ENCODE assay signal across 13 cellular contexts in genomic region chr17:76502326-76503211, GRCh38. TPM values are rescaled to one million over a fixed set of nuclear protein-coding genes. Genes with fewer than 3 reads are reported as not detected.
A peak's percentile ranks its signal among the peaks of the same experiment; 100 is the strongest.
DNase-seq lines count a peak whose midpoint lies in the region; ATAC-seq and TF ChIP-seq lines count a peak whose summit lies in the region.
"Had no signal": no experiment of that assay in that cellular context is flagged by ENCODE, and none has a peak within 500 bp of the region (broad histone marks: within the 10 kb centered on the region; RNA-seq: fewer than 3 reads in every experiment).

No MANE protein-coding gene starts in this region.

- peaks cover 37% of the 10 kb centered on the region for H3K79me2 ChIP-seq in mammary epithelial cell (ENCODE audit: insufficient read depth, low read length)

- ATAC-seq in mucosa of descending colon = no peak

- POLR2A ChIA-PET in MCF 10A (lab: Yijun Ruan, JAX) = interaction anchor here (0.5 to 5.7 kb wide), 9 partner anchors 8 to 566 kb away, joined by 3 to 53 read pairs (median 5); partner anchors contain the start of genes AANAT, PRPSAP1, SPHK1 and UBE2O

- no peak overlapping the region for H3K4me2 ChIP-seq in mammary epithelial cell (ENCODE audit: insufficient read depth, low read depth, low read length)

- no peak overlapping the region for H3K4me3 ChIP-seq in mammary epithelial cell (replicated peaks in 1 of 3; ENCODE audit: insufficient read depth in 1 of 3, low read depth in 2 of 3, low read length in 3 of 3)
- no peak overlapping the region for H3K4me3 ChIP-seq in mucosa of descending colon

- CTCF ChIA-PET in mammary epithelial cell (lab: Charles Lee; ENCODE audit: low non-redundant PET) (interaction anchor here (0.5 to 0.6 kb wide), 4 partner anchors 56 to 909 kb away, joined by 3 to 9 read pairs (median 6); no protein-coding TSS in a partner anchor), MCF 10A (lab: Yijun Ruan, JAX) (interaction anchor here (0.6 to 11.5 kb wide), 8 partner anchors 9 to 179 kb away, joined by 3 to 134 read pairs (median 6); partner anchors contain the start of gene AANAT)

- peaks cover 1% of the 10 kb centered on the region for H3K27me3 Mint-ChIP-seq in MCF 10A (ENCODE audit: insufficient read depth, unreplicated experiment)
- H3K27me3 Mint-ChIP-seq in type B pancreatic cell = peaks cover 15% of the 10 kb centered on the region

- in situ Hi-C loops in mammary epithelial cell (cut with MboI; ENCODE audit: low sequenced_read_pairs in 2 of 2) = loop anchor here (10.0 kb wide), 2 partner anchors 98 to 198 kb away; partner anchors contain the start of gene QRICH2 (in 1 of the 2)

- H3K27me3 ChIP-seq in mammary epithelial cell (ENCODE audit: insufficient read depth, low read length) (no peaks in the 10 kb centered on the region), layer of hippocampus (ENCODE audit: control insufficient read depth, insufficient read depth, low read length) (peaks cover under 1% of the 10 kb centered on the region)

- H3K27ac Mint-ChIP-seq in MCF 10A (ENCODE audit: low read depth, unreplicated experiment) = no peak overlapping the region
- H3K27ac Mint-ChIP-seq in type B pancreatic cell = no peak overlapping the region

- BruUV-seq in mammary epithelial cell (replicated peaks; lab: Mats Ljungman, UMichigan) = no TSS peak
- BruUV-seq in MCF 10A (replicated peaks; lab: Mats Ljungman, UMichigan) = no TSS peak

- peak overlapping the region; percentile 89 for H2AFZ ChIP-seq in mammary epithelial cell (ENCODE audit: low read depth, low read length)

- peaks cover 5% of the 10 kb centered on the region for H3K36me3 Mint-ChIP-seq in MCF 10A (ENCODE audit: insufficient read depth, unreplicated experiment)
- H3K36me3 Mint-ChIP-seq in type B pancreatic cell = no peaks in the 10 kb centered on the region
- H3K36me3 Mint-ChIP-seq: activated naive CD8-positive, alpha-beta T cell treated with anti-CD3 and anti-CD28 coated beads, Interleukin-2, amount 10 ng/mL, durations not matched to agents 7 days and 5 days had no signal

- no peaks in the 10 kb centered on the region for H4K20me1 ChIP-seq in mammary epithelial cell (ENCODE audit: insufficient read depth, low read length)

- H3K36me3 ChIP-seq in mammary epithelial cell (ENCODE audit: insufficient read depth, low read length) (no peaks in the 10 kb centered on the region), mucosa of descending colon (ENCODE audit: low read depth) (no peaks in the 10 kb centered on the region)

- DNase-seq in mammary epithelial cell = no peak
- no peak for DNase-seq in MCF 10A (ENCODE audit: unreplicated experiment)
- DNase-seq in SKM-1 (lab: John Stamatoyannopoulos, UW; ENCODE audit: unreplicated experiment) = peak; percentile 14
- no peak for DNase-seq in type B pancreatic cell (ENCODE audit: extremely low spot score, unreplicated experiment)
- DNase-seq in NCI-H2107 treated with DMSO at 0.1 percent for 48 hours (lab: John Stamatoyannopoulos, UW; ENCODE audit: unreplicated experiment) = no peak
- no peak for DNase-seq in midbrain (lab: John Stamatoyannopoulos, UW)
- no peak for DNase-seq in mucosa of descending colon
- DNase-seq: activated naive CD8-positive, alpha-beta T cell treated with anti-CD3 and anti-CD28 coated beads, Interleukin-2, amount 10 ng/mL, durations not matched to agents 7 days and 5 days; hypothalamus; NCI-H1417 treated with DMSO at 0.1 percent for 48 hours had no signal

- no peaks in the 10 kb centered on the region for H3K9me3 Mint-ChIP-seq in MCF 10A (ENCODE audit: unreplicated experiment)
- no peaks in the 10 kb centered on the region for H3K9me3 Mint-ChIP-seq in type B pancreatic cell
- H3K9me3 Mint-ChIP-seq: activated naive CD8-positive, alpha-beta T cell treated with anti-CD3 and anti-CD28 coated beads, Interleukin-2, amount 10 ng/mL, durations not matched to agents 7 days and 5 days had no signal

- H3K4me3 Mint-ChIP-seq in MCF 10A (ENCODE audit: unreplicated experiment) (no peak overlapping the region), type B pancreatic cell (peak overlapping the region; percentile 45)

- dilution Hi-C loops in mammary epithelial cell (cut with HindIII; ENCODE audit: low sequenced_read_pairs) = loop anchor here (10.0 kb wide), 1 partner anchor 108 kb away; no protein-coding TSS in a partner anchor

- no peak overlapping the region for H3K9ac ChIP-seq in mammary epithelial cell (ENCODE audit: insufficient read depth, low read length)

- H3K4me1 Mint-ChIP-seq in MCF 10A (ENCODE audit: insufficient read depth, unreplicated experiment) (peaks cover 27% of the 10 kb centered on the region), type B pancreatic cell (ENCODE audit: unreplicated experiment) (peaks cover 35% of the 10 kb centered on the region)

- peaks cover 35% of the 10 kb centered on the region for H3K4me1 ChIP-seq in mammary epithelial cell (ENCODE audit: insufficient read depth, low read length)
- H3K4me1 ChIP-seq in mucosa of descending colon (ENCODE audit: low read depth) = peaks cover 35% of the 10 kb centered on the region

- H3K27ac ChIP-seq in mammary epithelial cell (ENCODE audit: insufficient read depth, low read depth, low read length) (no peak overlapping the region), layer of hippocampus (ENCODE audit: low read depth, low read length) (peak overlapping the region; percentile 62)

- TF ChIP-seq CTCF in mammary epithelial cell (conservative IDR thresholded peaks at IDR 0.05 in 1 of 2, IDR thresholded peaks at IDR 0.05 in 1 of 2; ENCODE audit: extremely low read depth in 1 of 2, insufficient read depth in 1 of 2, low read depth in 1 of 2, low read length in 2 of 2) (no peak), MCF 10A (IDR thresholded peaks at IDR 0.05; ENCODE audit: unreplicated experiment) (no peak), type B pancreatic cell (conservative IDR thresholded peaks at IDR 0.05) (no peak), mucosa of descending colon (IDR thresholded peaks at IDR 0.05) (no peak)

- intact Hi-C loops in mammary epithelial cell (cut with micrococcal nuclease) (no loop called here), MCF 10A (cut with micrococcal nuclease) (no loop called here), mucosa of descending colon (cut with DNase I, micrococcal nuclease) (no loop called here)

- H3K9me3 ChIP-seq in mammary epithelial cell (replicated peaks; ENCODE audit: insufficient read depth, low read length) = no peaks in the 10 kb centered on the region
- H3K9me3 ChIP-seq in mucosa of descending colon = no peaks in the 10 kb centered on the region

- 88% methylated on average over 8 of the region's 8 CpGs for WGBS in mammary epithelial cell (ENCODE audit: low coverage, missing lambda C conversion rate)

RNA-seq across cellular contexts. Expression of gene RHBDF2, which starts 1.3 kb away (rescaled TPM):
- 10 to 100 TPM; 22.0 to 51.3 TPM for total RNA-seq in mammary epithelial cell
- 30.6 TPM for polyA plus RNA-seq in mammary epithelial cell
- polyA minus RNA-seq in mammary epithelial cell = 21.1 TPM
- 17.5 and 33.4 TPM in 2 replicates for total RNA-seq in MCF 10A (2022)
- total RNA-seq in type B pancreatic cell (ENCODE audit: low replicate concordance) = 12.3 and 17.2 TPM in 2 replicates
- total RNA-seq in mucosa of descending colon = 10 to 100 TPM; 11.2 to 20.8 (median 18.9) TPM

RNA-seq across cellular contexts. Expression of gene CYGB, which starts 34.9 kb away (rescaled TPM):
- 10 to 100 TPM in 1 of 2 donors, 1 to 10 TPM in 1; 3.3 to 17.0 TPM for total RNA-seq in mammary epithelial cell
- 18.8 TPM for polyA plus RNA-seq in mammary epithelial cell
- polyA minus RNA-seq in mammary epithelial cell = 18.6 TPM
- not detected in 2 replicates for total RNA-seq in MCF 10A (2022)
- 2.5 and 10.0 TPM in 2 replicates for total RNA-seq in type B pancreatic cell (ENCODE audit: low replicate concordance)
- total RNA-seq in mucosa of descending colon = 10 to 100 TPM; 10.6 to 24.0 (median 15.1) TPM

RNA-seq across cellular contexts. Expression of gene AANAT, which starts 35.2 kb away (rescaled TPM):
- total RNA-seq in mammary epithelial cell (not detected), MCF 10A (2022) (not detected in 2 replicates), type B pancreatic cell (ENCODE audit: low replicate concordance) (not detected in 2 replicates), mucosa of descending colon (not detected)
- 0.16 TPM for polyA plus RNA-seq in mammary epithelial cell
- polyA minus RNA-seq in mammary epithelial cell = not detected
- total RNA-seq: activated naive CD8-positive, alpha-beta T cell treated with anti-CD3 and anti-CD28 coated beads, Interleukin-2, amount 10 ng/mL, durations not matched to agents 7 days and 5 days; mononuclear cell had no signal
- polyA plus RNA-seq: BJ had no signal

RNA-seq across cellular contexts. Expression of gene PRCD, which starts 37.3 kb away (rescaled TPM):
- total RNA-seq in mammary epithelial cell (1 to 10 TPM in 1 of 2 donors, under 1 TPM in 1; 0.66 to 1.2 TPM), MCF 10A (2022) (not detected in 2 replicates), type B pancreatic cell (ENCODE audit: low replicate concordance) (0.33 and 3.3 TPM in 2 replicates), mucosa of descending colon (1 to 10 TPM; 1.0 to 4.8 (median 1.6) TPM)
- 0.71 TPM for polyA plus RNA-seq in mammary epithelial cell
- polyA minus RNA-seq in mammary epithelial cell = not detected

RNA-seq across cellular contexts. Expression of gene UBE2O, which starts 49.6 kb away (rescaled TPM):
- 10 to 100 TPM; 20.8 to 21.3 TPM for total RNA-seq in mammary epithelial cell
- polyA plus RNA-seq in mammary epithelial cell = 14.9 TPM
- polyA minus RNA-seq in mammary epithelial cell = 102 TPM
- total RNA-seq in MCF 10A (2022) = 16.2 and 19.5 TPM in 2 replicates
- 38.5 and 51.5 TPM in 2 replicates for total RNA-seq in type B pancreatic cell (ENCODE audit: low replicate concordance)
- 10 to 100 TPM; 16.2 to 25.0 (median 19.0) TPM for total RNA-seq in mucosa of descending colon
